Comparison of ENCODE assay signal across 19 cellular contexts in genomic region chr5:134130239-134130945, GRCh38. TPM values are rescaled to one million over a fixed set of nuclear protein-coding genes. Genes with fewer than 3 reads are reported as not detected.
DNase-seq lines count a peak whose midpoint lies in the region; ATAC-seq, FAIRE-seq and TF ChIP-seq lines count a peak whose summit lies in the region.
"Had no signal": no experiment of that assay in that cellular context is flagged by ENCODE, and none has a peak within 500 bp of the region (broad histone marks: within the 10 kb centered on the region; RNA-seq: fewer than 3 reads in every experiment).

No MANE protein-coding gene starts in this region.

- H3K9me3 ChIP-seq in kidney (ENCODE audit: control insufficient read depth in 1 of 2, low read length in 2 of 2) (no peaks in the 10 kb centered on the region), thymus (ENCODE audit: control insufficient read depth) (no peaks in the 10 kb centered on the region)
- H3K9me3 ChIP-seq: adrenal gland, MG63, sigmoid colon had no signal

- no peak for FAIRE-seq in kidney (lab: Jason Lieb, UNC)
- FAIRE-seq: urothelium cell line had no signal

- no peaks in the 10 kb centered on the region for H3K9me3 Mint-ChIP-seq in activated naive CD4-positive, alpha-beta T cell treated with anti-CD3 and anti-CD28 coated beads, Interleukin-2, amount 10 ng/mL, durations not matched to agents 7 days and 5 days
- no peaks in the 10 kb centered on the region for H3K9me3 Mint-ChIP-seq in activated CD8-positive, alpha-beta T cell treated with anti-CD3 and anti-CD28 coated beads, Interleukin-2, amount 10 ng/mL, durations not matched to agents 7 days and 5 days (ENCODE audit: insufficient read depth)
- H3K9me3 Mint-ChIP-seq: H9 had no signal

- CTCF ChIA-PET in activated naive CD4-positive, alpha-beta T cell treated with anti-CD3 and anti-CD28 coated beads, Interleukin-2, amount 10 ng/mL, durations not matched to agents 7 days and 5 days (lab: Charles Lee) = interaction anchor here (0.8 to 35.0 kb wide), 2 partner anchors 61 to 90 kb away, joined by 3 to 743 read pairs; no protein-coding TSS in a partner anchor
- CTCF ChIA-PET in activated CD8-positive, alpha-beta T cell treated with anti-CD3 and anti-CD28 coated beads, Interleukin-2, amount 10 ng/mL, durations not matched to agents 7 days and 5 days (lab: Charles Lee) = interaction anchor here (1.7 to 12.6 kb wide), 3 partner anchors 10 to 90 kb away, joined by 5 to 167 read pairs (median 35); no protein-coding TSS in a partner anchor

- TF ChIP-seq CTCF in kidney (IDR thresholded peaks at IDR 0.05; ENCODE audit: borderline replicate concordance, extremely low read depth, insufficient read depth) = no peak

- H3K27me3 Mint-ChIP-seq in activated naive CD4-positive, alpha-beta T cell treated with anti-CD3 and anti-CD28 coated beads, Interleukin-2, amount 10 ng/mL, durations not matched to agents 7 days and 5 days = peaks cover 3% of the 10 kb centered on the region
- no peaks in the 10 kb centered on the region for H3K27me3 Mint-ChIP-seq in activated CD8-positive, alpha-beta T cell treated with anti-CD3 and anti-CD28 coated beads, Interleukin-2, amount 10 ng/mL, durations not matched to agents 7 days and 5 days (ENCODE audit: low read depth)

- intact Hi-C loops in kidney (cut with DNase I) = no loop called here

- H3K36me3 ChIP-seq in kidney (ENCODE audit: control insufficient read depth in 1 of 2, insufficient read depth in 2 of 2, low read length in 2 of 2) (peaks cover 0 to 3% of the 10 kb centered on the region in 2 donors), thymus (ENCODE audit: control insufficient read depth, insufficient read depth) (peaks cover 98% of the 10 kb centered on the region)

- WGBS in thymus = 76% methylated on average over 8 of the region's 8 CpGs

- no peaks in the 10 kb centered on the region for H3K27me3 ChIP-seq in thymus (ENCODE audit: control insufficient read depth, insufficient read depth)
- H3K27me3 ChIP-seq: adrenal gland, MG63, sigmoid colon had no signal

- H3K9ac ChIP-seq in kidney (ENCODE audit: low read length in 2 of 2) = no peak overlapping the region

- POLR2A ChIA-PET in activated CD8-positive, alpha-beta T cell treated with anti-CD3 and anti-CD28 coated beads, Interleukin-2, amount 10 ng/mL, durations not matched to agents 7 days and 5 days (lab: Charles Lee) = interaction anchor here (0.5 to 4.6 kb wide), 11 partner anchors 8 to 47 kb away, joined by 3 to 31 read pairs (median 5); partner anchors contain the start of genes SKP1 and TCF7

- H3K4me3 ChIP-seq in kidney (ENCODE audit: low read length in 2 of 2) (no peak overlapping the region), thymus (ENCODE audit: low read length) (peak overlapping the region; percentile 38)
- H3K4me3 ChIP-seq: adrenal gland, MG63, sigmoid colon had no signal

- H3K4me1 ChIP-seq in kidney (ENCODE audit: control insufficient read depth in 1 of 2, insufficient read depth in 1 of 2, low read depth in 1 of 2, low read length in 2 of 2) (peaks cover under 1 to 7% of the 10 kb centered on the region in 2 donors), thymus (ENCODE audit: control insufficient read depth, insufficient read depth, low read length) (peaks cover 90% of the 10 kb centered on the region)

- peaks cover 84% of the 10 kb centered on the region for H3K36me3 Mint-ChIP-seq in activated naive CD4-positive, alpha-beta T cell treated with anti-CD3 and anti-CD28 coated beads, Interleukin-2, amount 10 ng/mL, durations not matched to agents 7 days and 5 days
- peaks cover 68% of the 10 kb centered on the region for H3K36me3 Mint-ChIP-seq in activated CD8-positive, alpha-beta T cell treated with anti-CD3 and anti-CD28 coated beads, Interleukin-2, amount 10 ng/mL, durations not matched to agents 7 days and 5 days (ENCODE audit: low read depth)

- peak overlapping the region; percentile 95 for H3K27ac Mint-ChIP-seq in activated naive CD4-positive, alpha-beta T cell treated with anti-CD3 and anti-CD28 coated beads, Interleukin-2, amount 10 ng/mL, durations not matched to agents 7 days and 5 days
- peak overlapping the region; percentile 91 for H3K27ac Mint-ChIP-seq in activated CD8-positive, alpha-beta T cell treated with anti-CD3 and anti-CD28 coated beads, Interleukin-2, amount 10 ng/mL, durations not matched to agents 7 days and 5 days

- DNase-seq in activated naive CD4-positive, alpha-beta T cell treated with anti-CD3 and anti-CD28 coated beads, Interleukin-2, amount 10 ng/mL, durations not matched to agents 7 days and 5 days = no peak
- no peak for DNase-seq in activated naive CD4-positive, alpha-beta T cell treated with anti-CD3 and anti-CD28 coated beads, Interleukin-2, amount 50 U/mL, for 16 hours
- DNase-seq in activated CD8-positive, alpha-beta T cell treated with anti-CD3 and anti-CD28 coated beads, Interleukin-2, amount 10 ng/mL, durations not matched to agents 7 days and 5 days = no peak
- DNase-seq in kidney (peak; percentile 49), NCI-H2081 treated with DMSO at 0.1 percent for 48 hours (lab: John Stamatoyannopoulos, UW) (no peak), NCI-H2107 treated with DMSO at 0.1 percent for 48 hours (lab: John Stamatoyannopoulos, UW; ENCODE audit: unreplicated experiment) (no peak), DMS79 (lab: John Stamatoyannopoulos, UW) (no peak)
- DNase-seq: adrenal gland, Calu3, GDM1, H9, mesendoderm, MG63, NCI-H1694, NCI-H446 treated with DMSO at 0.1 percent for 48 hours, occipital lobe, sigmoid colon had no signal

- H3K4me1 Mint-ChIP-seq in activated naive CD4-positive, alpha-beta T cell treated with anti-CD3 and anti-CD28 coated beads, Interleukin-2, amount 10 ng/mL, durations not matched to agents 7 days and 5 days = peaks cover 97% of the 10 kb centered on the region
- peaks cover 97% of the 10 kb centered on the region for H3K4me1 Mint-ChIP-seq in activated CD8-positive, alpha-beta T cell treated with anti-CD3 and anti-CD28 coated beads, Interleukin-2, amount 10 ng/mL, durations not matched to agents 7 days and 5 days (ENCODE audit: low read depth)

- H3K27ac ChIP-seq in kidney (ENCODE audit: low read depth in 2 of 2, low read length in 2 of 2) (no peak overlapping the region), thymus (ENCODE audit: low read depth) (peak overlapping the region; percentile 82)
- H3K27ac ChIP-seq: adrenal gland, sigmoid colon had no signal

- peak overlapping the region; percentile 79 for H3K4me3 Mint-ChIP-seq in activated naive CD4-positive, alpha-beta T cell treated with anti-CD3 and anti-CD28 coated beads, Interleukin-2, amount 10 ng/mL, durations not matched to agents 7 days and 5 days
- H3K4me3 Mint-ChIP-seq in activated CD8-positive, alpha-beta T cell treated with anti-CD3 and anti-CD28 coated beads, Interleukin-2, amount 10 ng/mL, durations not matched to agents 7 days and 5 days = peak overlapping the region; percentile 77
- H3K4me3 Mint-ChIP-seq: H9 had no signal

- ATAC-seq in activated CD8-positive, alpha-beta T cell treated with anti-CD3 and anti-CD28 coated beads, Interleukin-2, amount 10 ng/mL, durations not matched to agents 7 days and 5 days = no peak

RNA-seq across cellular contexts. Expression of gene TCF7, which starts 15.9 kb away (rescaled TPM):
- total RNA-seq in activated CD8-positive, alpha-beta T cell treated with anti-CD3 and anti-CD28 coated beads, Interleukin-2, amount 10 ng/mL, durations not matched to agents 7 days and 5 days = 10 to 100 TPM; 93.4 to 97.8 TPM
- total RNA-seq in kidney = 15.6 TPM
- polyA plus RNA-seq in kidney (ENCODE audit: insufficient read depth, low read depth, low replicate concordance) (1.2 TPM), thymus (247 TPM)
- total RNA-seq: occipital lobe had no signal

RNA-seq across cellular contexts. Expression of gene SKP1, which starts 46.4 kb away (rescaled TPM):
- 100 to 1,000 TPM; 203 to 206 TPM for total RNA-seq in activated CD8-positive, alpha-beta T cell treated with anti-CD3 and anti-CD28 coated beads, Interleukin-2, amount 10 ng/mL, durations not matched to agents 7 days and 5 days
- total RNA-seq in kidney = 380 TPM
- polyA plus RNA-seq in kidney (ENCODE audit: insufficient read depth, low read depth, low replicate concordance) (848 TPM), thymus (387 TPM)
